1 cellular context compared by ENCODE assay signal in the genomic region with DNA sequence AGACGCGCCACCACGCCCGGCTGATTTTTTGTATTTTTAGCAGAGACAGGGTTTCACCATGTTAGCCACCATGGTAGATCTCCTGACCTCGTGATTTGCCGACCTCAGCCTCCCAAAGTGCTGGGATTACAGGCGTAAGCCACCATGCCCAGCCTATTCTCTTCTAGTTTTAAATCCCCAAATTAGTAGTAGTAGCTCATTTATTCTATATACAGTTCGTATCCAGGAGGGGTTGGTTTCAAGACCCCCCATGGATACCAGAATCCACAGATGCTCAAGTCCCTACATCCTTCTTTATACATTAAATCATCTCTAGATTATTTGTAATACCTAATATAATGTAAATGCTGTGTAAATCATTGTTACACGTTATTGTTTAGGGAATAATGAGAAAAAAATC.
TF ChIP-seq lines count a peak whose summit lies in the region.

No MANE protein-coding gene starts in this region.

TF ChIP-seq in HEK293, 187 proteins besides CTCF, POLR2A, EP300 and RAD21:
- TF ChIP-seq ZFP37 (tag by site-specific recombination; IDR thresholded peaks at IDR 0.05), result no peak
- TF ChIP-seq ZNF664 (tag by site-specific recombination; IDR thresholded peaks at IDR 0.05), result peak; percentile 57; the same call in 1 of the 2 replicates
- TF ChIP-seq, protein P1, sequence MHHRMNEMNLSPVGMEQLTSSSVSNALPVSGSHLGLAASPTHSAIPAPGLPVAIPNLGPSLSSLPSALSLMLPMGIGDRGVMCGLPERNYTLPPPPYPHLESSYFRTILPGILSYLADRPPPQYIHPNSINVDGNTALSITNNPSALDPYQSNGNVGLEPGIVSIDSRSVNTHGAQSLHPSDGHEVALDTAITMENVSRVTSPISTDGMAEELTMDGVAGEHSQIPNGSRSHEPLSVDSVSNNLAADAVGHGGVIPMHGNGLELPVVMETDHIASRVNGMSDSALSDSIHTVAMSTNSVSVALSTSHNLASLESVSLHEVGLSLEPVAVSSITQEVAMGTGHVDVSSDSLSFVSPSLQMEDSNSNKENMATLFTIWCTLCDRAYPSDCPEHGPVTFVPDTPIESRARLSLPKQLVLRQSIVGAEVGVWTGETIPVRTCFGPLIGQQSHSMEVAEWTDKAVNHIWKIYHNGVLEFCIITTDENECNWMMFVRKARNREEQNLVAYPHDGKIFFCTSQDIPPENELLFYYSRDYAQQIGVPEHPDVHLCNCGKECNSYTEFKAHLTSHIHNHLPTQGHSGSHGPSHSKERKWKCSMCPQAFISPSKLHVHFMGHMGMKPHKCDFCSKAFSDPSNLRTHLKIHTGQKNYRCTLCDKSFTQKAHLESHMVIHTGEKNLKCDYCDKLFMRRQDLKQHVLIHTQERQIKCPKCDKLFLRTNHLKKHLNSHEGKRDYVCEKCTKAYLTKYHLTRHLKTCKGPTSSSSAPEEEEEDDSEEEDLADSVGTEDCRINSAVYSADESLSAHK (tag by site-specific recombination; IDR thresholded peaks at IDR 0.05), result peak; percentile 58
